Comparison of ENCODE assay signal across 22 cellular contexts in genomic region chr15:25683911-25684310, GRCh38.
A peak's percentile ranks its signal among the peaks of the same experiment; 100 is the strongest.
DNase-seq lines count a peak whose midpoint lies in the region; ATAC-seq, FAIRE-seq and TF ChIP-seq lines count a peak whose summit lies in the region.
"Had no signal": no experiment of that assay in that cellular context is flagged by ENCODE, and none has a peak within 500 bp of the region (broad histone marks: within the 10 kb centered on the region; RNA-seq: fewer than 3 reads in every experiment).

No MANE protein-coding gene starts in this region.

- H3K4me2 ChIP-seq in astrocyte (ENCODE audit: low read length), result peak overlapping the region; percentile 51

- no peak overlapping the region for H3K9ac ChIP-seq in astrocyte (ENCODE audit: low read length)
- H3K9ac ChIP-seq in kidney (ENCODE audit: low read length in 2 of 2), result no peak overlapping the region

- DNase-seq in HFFc6, result no peak
- no peak for DNase-seq in astrocyte (ENCODE audit: low read depth)
- DNase-seq in kidney, result peak; percentile 36
- DNase-seq in spleen, result no peak
- no peak for DNase-seq in iPS-NIHi7 (ENCODE audit: extremely low spot score)
- no peak for DNase-seq in AG20443 (ENCODE audit: low spot score)
- DNase-seq in GM10266 (ENCODE audit: extremely low spot score), result no peak
- DNase-seq: activated B cell treated with CpG ODN at 0.5 μM for 24 hours; anterior cingulate cortex; Calu3; dermis blood vessel endothelial cell; IMR-90; midbrain; MM.1S; NCI-H187; nucleus accumbens; stimulated activated CD4-positive, alpha-beta T cell treated with anti-CD3 and anti-CD28 coated beads, Interleukin-4, amount 100 ng/mL, for 4 hours; stimulated activated CD8-positive, alpha-beta memory T cell treated with anti-CD3 and anti-CD28 coated beads, Interleukin-4, amount 100 ng/mL, for 48 hours had no signal

- 75 to 85% (median 78%) methylated on average over 3 of the region's 3 CpGs for WGBS in spleen, 5 donors

- peaks cover 5% of the 10 kb centered on the region for H3K36me3 ChIP-seq in astrocyte (ENCODE audit: insufficient read depth, low read length)
- H3K36me3 ChIP-seq in kidney (ENCODE audit: control insufficient read depth in 1 of 2, insufficient read depth in 2 of 2, low read length in 2 of 2), result no peaks in the 10 kb centered on the region
- H3K36me3 ChIP-seq in spleen, result peaks cover 0 to 7% (median 0%) of the 10 kb centered on the region in 6 donors
- H3K36me3 ChIP-seq: thyroid gland had no signal

- ATAC-seq in stimulated activated memory B cell treated with anti-CD40 and anti-IgM and Interleukin-4, amounts not matched to agents 10 μg/mL and 1 μg/mL and 100 μg/mL, for 72 hours, result no peak

- no peak overlapping the region for H2AFZ ChIP-seq in astrocyte (ENCODE audit: low read depth, low read length)

- no peak overlapping the region for H3K4me3 Mint-ChIP-seq in HFFc6
- no peak overlapping the region for H3K4me3 Mint-ChIP-seq in astrocyte (ENCODE audit: unreplicated experiment)
- no peak overlapping the region for H3K4me3 Mint-ChIP-seq in stimulated activated memory B cell treated with anti-CD40 and anti-IgM and Interleukin-4, amounts not matched to agents 10 μg/mL and 1 μg/mL and 100 μg/mL, for 72 hours
- H3K4me3 Mint-ChIP-seq: activated B cell treated with CpG ODN at 0.5 μM for 24 hours had no signal

- no peaks in the 10 kb centered on the region for H3K9me3 ChIP-seq in astrocyte (ENCODE audit: insufficient read depth, low read depth, low read length)
- no peaks in the 10 kb centered on the region for H3K9me3 ChIP-seq in kidney (ENCODE audit: control insufficient read depth in 1 of 2, low read length in 2 of 2)
- H3K9me3 ChIP-seq in spleen, result peaks cover 0 to 11% (median 2%) of the 10 kb centered on the region in 8 donors
- H3K9me3 ChIP-seq: thyroid gland had no signal

- no peak for TF ChIP-seq POLR2A in spleen (IDR thresholded peaks at IDR 0.05)

- no peak overlapping the region for H3K27ac ChIP-seq in astrocyte (ENCODE audit: low read depth, low read length)
- no peak overlapping the region for H3K27ac ChIP-seq in kidney (ENCODE audit: low read depth in 2 of 2, low read length in 2 of 2)
- H3K27ac ChIP-seq in spleen, result peak overlapping the region in 6 of 8 donors; percentile 7 to 61 (median 47)

- peaks cover 20% of the 10 kb centered on the region for H3K4me1 ChIP-seq in astrocyte (ENCODE audit: insufficient read depth, low read length)
- no peaks in the 10 kb centered on the region for H3K4me1 ChIP-seq in kidney (ENCODE audit: control insufficient read depth in 1 of 2, insufficient read depth in 1 of 2, low read depth in 1 of 2, low read length in 2 of 2)
- H3K4me1 ChIP-seq in spleen, result peaks cover 0 to 31% (median 9%) of the 10 kb centered on the region in 6 donors
- H3K4me1 ChIP-seq: thyroid gland had no signal

- TF ChIP-seq CTCF in HFFc6 (IDR thresholded peaks at IDR 0.05) (peak; percentile 34; the same call in 1 of the 2 replicates), astrocyte (IDR thresholded peaks at IDR 0.05; ENCODE audit: insufficient read depth, low read depth, low read length) (no peak), kidney (IDR thresholded peaks at IDR 0.05; ENCODE audit: borderline replicate concordance, extremely low read depth, insufficient read depth) (no peak), spleen (IDR thresholded peaks at IDR 0.05 in 8 of 11, conservative IDR thresholded peaks at IDR 0.05 in 3 of 11) (no peak), GM10266 (IDR thresholded peaks at IDR 0.05; ENCODE audit: control insufficient read depth, insufficient read depth, low read depth, missing control alignments) (no peak)

- H3K36me3 Mint-ChIP-seq in HFFc6 (ENCODE audit: low read depth) (peaks cover 38% of the 10 kb centered on the region), astrocyte (ENCODE audit: low read depth, unreplicated experiment) (peaks cover 43% of the 10 kb centered on the region)
- no peaks in the 10 kb centered on the region for H3K36me3 Mint-ChIP-seq in stimulated activated memory B cell treated with anti-CD40 and anti-IgM and Interleukin-4, amounts not matched to agents 10 μg/mL and 1 μg/mL and 100 μg/mL, for 72 hours

- no peaks in the 10 kb centered on the region for H3K27me3 ChIP-seq in astrocyte (ENCODE audit: insufficient read depth, low read length)
- H3K27me3 ChIP-seq in spleen (replicated peaks in 1 of 7), result no peaks in the 10 kb centered on the region
- H3K27me3 ChIP-seq: thyroid gland had no signal

- no peaks in the 10 kb centered on the region for H4K20me1 ChIP-seq in astrocyte (ENCODE audit: insufficient read depth, low read length)

- no peaks in the 10 kb centered on the region for H3K79me2 ChIP-seq in astrocyte (ENCODE audit: insufficient read depth, low read length)

- H3K4me1 Mint-ChIP-seq in HFFc6 (ENCODE audit: low read depth), result peaks cover 29% of the 10 kb centered on the region
- peaks cover 18% of the 10 kb centered on the region for H3K4me1 Mint-ChIP-seq in astrocyte (ENCODE audit: low read depth, unreplicated experiment)
- H3K4me1 Mint-ChIP-seq in stimulated activated memory B cell treated with anti-CD40 and anti-IgM and Interleukin-4, amounts not matched to agents 10 μg/mL and 1 μg/mL and 100 μg/mL, for 72 hours, result no peaks in the 10 kb centered on the region
- H3K4me1 Mint-ChIP-seq: activated B cell treated with CpG ODN at 0.5 μM for 24 hours had no signal

- H3K27ac Mint-ChIP-seq in HFFc6 (peak overlapping the region; percentile 70), astrocyte (ENCODE audit: unreplicated experiment) (no peak overlapping the region)
- H3K27ac Mint-ChIP-seq in stimulated activated memory B cell treated with anti-CD40 and anti-IgM and Interleukin-4, amounts not matched to agents 10 μg/mL and 1 μg/mL and 100 μg/mL, for 72 hours, result no peak overlapping the region
- H3K27ac Mint-ChIP-seq: activated B cell treated with CpG ODN at 0.5 μM for 24 hours had no signal

- H3K9me3 Mint-ChIP-seq in HFFc6 (no peaks in the 10 kb centered on the region; the same call in 1 of the 2 replicates), astrocyte (ENCODE audit: unreplicated experiment) (no peaks in the 10 kb centered on the region)
- H3K9me3 Mint-ChIP-seq in stimulated activated memory B cell treated with anti-CD40 and anti-IgM and Interleukin-4, amounts not matched to agents 10 μg/mL and 1 μg/mL and 100 μg/mL, for 72 hours, result peaks cover 4% of the 10 kb centered on the region

- H3K27me3 Mint-ChIP-seq in HFFc6 (ENCODE audit: insufficient read depth) (no peaks in the 10 kb centered on the region; the same call in none of the 2 replicates), astrocyte (ENCODE audit: low read depth, unreplicated experiment) (no peaks in the 10 kb centered on the region)
- H3K27me3 Mint-ChIP-seq in stimulated activated memory B cell treated with anti-CD40 and anti-IgM and Interleukin-4, amounts not matched to agents 10 μg/mL and 1 μg/mL and 100 μg/mL, for 72 hours, result no peaks in the 10 kb centered on the region
- H3K27me3 Mint-ChIP-seq: activated B cell treated with CpG ODN at 0.5 μM for 24 hours had no signal

- H3K4me3 ChIP-seq in astrocyte (ENCODE audit: insufficient read depth, low read depth, low read length) (no peak overlapping the region), kidney (ENCODE audit: low read length in 2 of 2) (no peak overlapping the region), spleen (no peak overlapping the region)
- H3K4me3 ChIP-seq: thyroid gland had no signal

- intact Hi-C loops in kidney (cut with DNase I) (no loop called here), spleen (cut with DNase I; ENCODE audit: low total_unique reads) (no loop called here)

- FAIRE-seq in astrocyte (lab: Jason Lieb, UNC) (no peak), kidney (lab: Jason Lieb, UNC) (no peak)
- FAIRE-seq: G401.6, GM12891 had no signal

Comparison
In these comparisons a context has a peak if more than half of its experiments do, and no peak if none do; other contexts are left out.
1. H3K27ac ChIP-seq: peak in spleen (6 of 8); none in astrocyte (single experiment) and kidney (0 of 2).